In genomic region chr21:45322231-45322959, GRCh38 we compare ENCODE assay signal across 13 cellular contexts. TPM values are rescaled to one million over a fixed set of nuclear protein-coding genes. Genes with fewer than 3 reads are reported as not detected.
A peak's percentile ranks its signal among the peaks of the same experiment; 100 is the strongest.
DNase-seq lines count a peak whose midpoint lies in the region; ATAC-seq and TF ChIP-seq lines count a peak whose summit lies in the region.
"Had no signal": no experiment of that assay in that cellular context is flagged by ENCODE, and none has a peak within 500 bp of the region (broad histone marks: within the 10 kb centered on the region; RNA-seq: fewer than 3 reads in every experiment).

No MANE protein-coding gene starts in this region.

- intact Hi-C loops in CD4-positive, alpha-beta memory T cell (cut with micrococcal nuclease): no loop called here

- H3K14ac ChIP-seq in H9 (ENCODE audit: insufficient read depth, low read length): no peak overlapping the region

- H3K79me2 ChIP-seq in H9 (ENCODE audit: insufficient read depth, low read length) (no peaks in the 10 kb centered on the region), osteoblast (ENCODE audit: insufficient read depth, low read length) (no peaks in the 10 kb centered on the region)

- H3K4me3 Mint-ChIP-seq in CD4-positive, alpha-beta memory T cell: peak overlapping the region; percentile 63 to 83 (median 78)
- no peak overlapping the region; a peak in 2 of 5 replicates for H3K4me3 Mint-ChIP-seq in H9
- peak overlapping the region in 1 of 2 donors; percentile 51 for H3K4me3 Mint-ChIP-seq in stimulated activated naive CD8-positive, alpha-beta T cell treated with anti-CD3 and anti-CD28 coated beads, Interleukin-15, amount 100 ng/mL, for 72 hours

- no peak overlapping the region for H3K4ac ChIP-seq in H9 (ENCODE audit: low read depth, low read length)

- no peak overlapping the region for H4K5ac ChIP-seq in H9 (ENCODE audit: insufficient read length, low read depth, low read length)

- H2BK12ac ChIP-seq in H9 (ENCODE audit: insufficient read length, low read depth, low read length): no peak overlapping the region

- no peak overlapping the region for H4K8ac ChIP-seq in H9 (replicated peaks; ENCODE audit: insufficient read length, low read depth, low read length)

- POLR2A ChIA-PET in CD4-positive, alpha-beta memory T cell (lab: Charles Lee; ENCODE audit: partially characterized antibody): interaction anchor here (1.0 to 1.8 kb wide), 5 partner anchors 20 to 34 kb away, joined by 3 to 9 read pairs (median 5); partner anchors contain the start of gene POFUT2

- H3K4me3 ChIP-seq in CD4-positive, alpha-beta memory T cell (ENCODE audit: low read length in 2 of 2): peak overlapping the region in 1 of 2 donors; percentile 2
- H3K4me3 ChIP-seq in osteoblast (ENCODE audit: insufficient read depth, low read length): no peak overlapping the region
- H3K4me3 ChIP-seq: lung, pancreas had no signal

- no peaks in the 10 kb centered on the region for H3K27me3 ChIP-seq in CD4-positive, alpha-beta memory T cell (ENCODE audit: insufficient read depth, low read length)
- H3K27me3 ChIP-seq in H9 (ENCODE audit: insufficient read depth, low read length): no peaks in the 10 kb centered on the region
- no peaks in the 10 kb centered on the region for H3K27me3 ChIP-seq in osteoblast (ENCODE audit: insufficient read depth, low read length)
- H3K27me3 ChIP-seq: pancreas had no signal

- no peak overlapping the region for H3K27ac ChIP-seq in CD4-positive, alpha-beta memory T cell (ENCODE audit: low read depth, low read length)
- H3K27ac ChIP-seq in H9 (ENCODE audit: insufficient read length, low read depth, low read length) (no peak overlapping the region), osteoblast (ENCODE audit: low read depth, low read length) (no peak overlapping the region)

- H4K91ac ChIP-seq in H9 (ENCODE audit: insufficient read length, low read depth, low read length): no peak overlapping the region

- no peak overlapping the region for H3K9ac ChIP-seq in H9 (ENCODE audit: extremely low read depth, insufficient read length, low read length)

- no peak overlapping the region for H3K23ac ChIP-seq in H9 (ENCODE audit: insufficient read length, low read depth, low read length)

- H4K20me1 ChIP-seq in H9 (ENCODE audit: control insufficient read depth, insufficient read depth, insufficient read length) (no peaks in the 10 kb centered on the region), osteoblast (ENCODE audit: insufficient read depth, low read length) (no peaks in the 10 kb centered on the region)

- peak in 4 of 5 donors; percentile 22 to 50 (median 44) for DNase-seq in CD4-positive, alpha-beta memory T cell
- peak; percentile 23 for DNase-seq in H9
- peak; percentile 20 for DNase-seq in astrocyte of the hippocampus (ENCODE audit: low read depth, low spot score)
- DNase-seq in osteoblast (ENCODE audit: insufficient read length, low spot score, missing footprints): peak; percentile 52
- DNase-seq in DMS153 treated with DMSO at 0.1 percent for 48 hours (lab: John Stamatoyannopoulos, UW; ENCODE audit: unreplicated experiment): no peak
- DNase-seq in activated CD4-positive, CD25-positive, alpha-beta regulatory T cell (lab: John Stamatoyannopoulos, UW): no peak
- DNase-seq in stimulated activated naive CD8-positive, alpha-beta T cell treated with anti-CD3 and anti-CD28 coated beads, Interleukin-15, amount 100 ng/mL, for 72 hours: no peak
- no peak for DNase-seq in NCI-H69 (lab: John Stamatoyannopoulos, UW)
- DNase-seq: HCEC 1CT; NK-92 treated with Interleukin-12 subunit alpha and Interleukin-12 subunit beta, amount 100 ng/mL, for 24 hours; stimulated activated CD4-positive, alpha-beta T cell treated with anti-CD3 and anti-CD28 coated beads, Interleukin-2, amount 100 ng/mL, for 48 hours had no signal

- peaks cover 6 to 12% (median 11%) of the 10 kb centered on the region in 4 donors for H3K4me1 Mint-ChIP-seq in CD4-positive, alpha-beta memory T cell
- peaks cover 27 to 34% of the 10 kb centered on the region in 2 experiments for H3K4me1 Mint-ChIP-seq in H9
- H3K4me1 Mint-ChIP-seq in stimulated activated naive CD8-positive, alpha-beta T cell treated with anti-CD3 and anti-CD28 coated beads, Interleukin-15, amount 100 ng/mL, for 72 hours: peaks cover 61% of the 10 kb centered on the region

- no peak overlapping the region for H2BK5ac ChIP-seq in H9 (ENCODE audit: insufficient read length, low read length)

- H3K36me3 Mint-ChIP-seq in CD4-positive, alpha-beta memory T cell: no peaks in the 10 kb centered on the region
- 0 out of 7 replicates have a peak, but pooled peaks cover 0 to 2% (median 0%) of the 10 kb centered on the region in 3 experiments for H3K36me3 Mint-ChIP-seq in H9 (ENCODE audit: insufficient read depth in 1 of 3, low read depth in 3 of 3)

- no peaks in the 10 kb centered on the region for H3K36me3 ChIP-seq in CD4-positive, alpha-beta memory T cell (ENCODE audit: insufficient read depth, low read length)
- H3K36me3 ChIP-seq in osteoblast (ENCODE audit: insufficient read depth, low read length): no peaks in the 10 kb centered on the region
- H3K36me3 ChIP-seq: pancreas had no signal

- H3K4me2 ChIP-seq in H9 (ENCODE audit: insufficient read depth, insufficient read length, low read length): no peak overlapping the region
- no peak overlapping the region for H3K4me2 ChIP-seq in osteoblast (ENCODE audit: insufficient read depth, low read length)

- H3K79me1 ChIP-seq in H9 (ENCODE audit: insufficient read depth, low read depth, low read length, poor library complexity, severe bottlenecking): no peaks in the 10 kb centered on the region

- CTCF ChIA-PET in CD4-positive, alpha-beta memory T cell (lab: Charles Lee; ENCODE audit: partially characterized antibody): interaction anchor here (0.9 to 2.0 kb wide), 2 partner anchors 30 to 184 kb away, joined by 4 to 9 read pairs; no protein-coding TSS in a partner anchor

- no CpG with 5 or more reads among the region's 24 CpGs for WGBS in H9 (ENCODE audit: extremely low coverage, insufficient read length, low lambda C conversion rate)

- H2BK15ac ChIP-seq in H9 (ENCODE audit: low read depth, low read length): no peak overlapping the region

- H3T11ph ChIP-seq in H9 (ENCODE audit: low read length): no peak overlapping the region

- H2AFZ ChIP-seq in H9 (ENCODE audit: low read length): no peak overlapping the region
- no peak overlapping the region for H2AFZ ChIP-seq in osteoblast (ENCODE audit: low read length)

- peaks cover 0 to 3% (median 0%) of the 10 kb centered on the region in 8 donors for H3K9me3 Mint-ChIP-seq in CD4-positive, alpha-beta memory T cell
- H3K9me3 Mint-ChIP-seq in H9: no peaks in the 10 kb centered on the region
- H3K9me3 Mint-ChIP-seq in stimulated activated naive CD8-positive, alpha-beta T cell treated with anti-CD3 and anti-CD28 coated beads, Interleukin-15, amount 100 ng/mL, for 72 hours: no peaks in the 10 kb centered on the region

- H2BK120ac ChIP-seq in H9 (ENCODE audit: low read depth, low read length, poor library complexity, severe bottlenecking): no peak overlapping the region

- no peak overlapping the region for H2AK5ac ChIP-seq in H9 (ENCODE audit: insufficient read length, low read length)

- no peak for ATAC-seq in stimulated activated naive CD8-positive, alpha-beta T cell treated with anti-CD3 and anti-CD28 coated beads, Interleukin-15, amount 100 ng/mL, for 72 hours

- H3K4me1 ChIP-seq in CD4-positive, alpha-beta memory T cell (ENCODE audit: insufficient read depth, low read length): peaks cover 23% of the 10 kb centered on the region
- H3K4me1 ChIP-seq in H9 (ENCODE audit: insufficient read depth, low read length) (no peaks in the 10 kb centered on the region), osteoblast (ENCODE audit: insufficient read depth, low read length) (peaks cover 34% of the 10 kb centered on the region)
- H3K4me1 ChIP-seq: pancreas had no signal

- peaks cover 2 to 3% of the 10 kb centered on the region in 2 donors for H3K27me3 Mint-ChIP-seq in CD4-positive, alpha-beta memory T cell
- H3K27me3 Mint-ChIP-seq in H9 (ENCODE audit: low read depth): peaks cover 4% of the 10 kb centered on the region
- no peaks in the 10 kb centered on the region for H3K27me3 Mint-ChIP-seq in stimulated activated naive CD8-positive, alpha-beta T cell treated with anti-CD3 and anti-CD28 coated beads, Interleukin-15, amount 100 ng/mL, for 72 hours

- no peak for TF ChIP-seq CTCF in H9 (conservative IDR thresholded peaks at IDR 0.05)
- TF ChIP-seq CTCF in osteoblast (IDR thresholded peaks at IDR 0.05; ENCODE audit: extremely low read depth, low read depth, low read length): no peak

- H3K56ac ChIP-seq in H9 (ENCODE audit: insufficient read length, low read depth, low read length): no peak overlapping the region

- peak overlapping the region; percentile 67 to 96 (median 86) for H3K27ac Mint-ChIP-seq in CD4-positive, alpha-beta memory T cell
- peak overlapping the region in 2 of 3 experiments; percentile 74 to 79; a peak in 2 of 7 replicates for H3K27ac Mint-ChIP-seq in H9
- no peak overlapping the region for H3K27ac Mint-ChIP-seq in stimulated activated naive CD8-positive, alpha-beta T cell treated with anti-CD3 and anti-CD28 coated beads, Interleukin-15, amount 100 ng/mL, for 72 hours

- H2BK20ac ChIP-seq in H9 (ENCODE audit: low read depth, low read length, poor library complexity, severe bottlenecking): no peak overlapping the region

- H3K23me2 ChIP-seq in H9 (ENCODE audit: insufficient read length, low read depth, low read length, poor library complexity, severe bottlenecking): no peaks in the 10 kb centered on the region

- no peaks in the 10 kb centered on the region for H3K9me3 ChIP-seq in CD4-positive, alpha-beta memory T cell (ENCODE audit: control insufficient read depth in 1 of 2, low read length in 2 of 2)
- H3K9me3 ChIP-seq in H9 (ENCODE audit: control insufficient read depth, low read depth, low read length): no peaks in the 10 kb centered on the region
- no peaks in the 10 kb centered on the region for H3K9me3 ChIP-seq in osteoblast (ENCODE audit: low read depth, low read length)
- H3K9me3 ChIP-seq: pancreas had no signal

- no peak overlapping the region for H3K18ac ChIP-seq in H9 (ENCODE audit: insufficient read length, low read depth, low read length)

RNA-seq across cellular contexts. Expression of gene POFUT2, which starts 34.7 kb away (rescaled TPM):
- total RNA-seq in CD4-positive, alpha-beta memory T cell: 10 to 100 TPM; 40.1 to 40.8 TPM
- polyA plus RNA-seq in CD4-positive, alpha-beta memory T cell: 1 to 10 TPM; 2.8 to 5.7 TPM
- total RNA-seq in H9 (2021): 32.1 and 34.8 TPM in 2 replicates
- 35.8 and 39.2 TPM in 2 replicates for total RNA-seq in osteoblast

Comparison
In these comparisons a context has a peak if more than half of its experiments do, and no peak if none do; other contexts are left out.
1. DNase-seq: peak in CD4-positive, alpha-beta memory T cell (4 of 5), H9 (single experiment), astrocyte of the hippocampus (single experiment) and osteoblast (single experiment); none in DMS153 treated with DMSO at 0.1 percent for 48 hours (single experiment), activated CD4-positive, CD25-positive, alpha-beta regulatory T cell (0 of 4), stimulated activated naive CD8-positive, alpha-beta T cell treated with anti-CD3 and anti-CD28 coated beads, Interleukin-15, amount 100 ng/mL, for 72 hours (0 of 2) and NCI-H69 (single experiment).
2. H3K27ac Mint-ChIP-seq: peak in CD4-positive, alpha-beta memory T cell (7 of 7) and H9 (2 of 3); none in stimulated activated naive CD8-positive, alpha-beta T cell treated with anti-CD3 and anti-CD28 coated beads, Interleukin-15, amount 100 ng/mL, for 72 hours (0 of 2).
3. H3K4me3 Mint-ChIP-seq: peak in CD4-positive, alpha-beta memory T cell (8 of 8); none in H9 (0 of 2).